26 cellular contexts compared by ENCODE assay signal in genomic region chr16:60645541-60645940, GRCh38.
"Had no signal": no experiment of that assay in that cellular context is flagged by ENCODE, and none has a peak within 500 bp of the region (broad histone marks: within the 10 kb centered on the region; RNA-seq: fewer than 3 reads in every experiment).

No MANE protein-coding gene starts in this region.

- H3K9me3 Mint-ChIP-seq: endodermal cell, nephron, neural progenitor cell had no signal

- H3K9me3 ChIP-seq: gastrocnemius medialis, right lobe of liver, thyroid gland had no signal

- H3K79me2 ChIP-seq: parathyroid adenoma had no signal

- H3K9ac ChIP-seq: neural progenitor cell, parathyroid adenoma had no signal

- H2AFZ ChIP-seq: neural progenitor cell, parathyroid adenoma had no signal

- H3K4me1 Mint-ChIP-seq: naive thymus-derived CD4-positive, alpha-beta T cell; nephron; neural progenitor cell; stimulated activated effector memory CD8-positive, alpha-beta T cell treated with anti-CD3 and anti-CD28 coated beads, Interleukin-12 subunit alpha, Interleukin-12 subunit beta, amount 100 ng/mL, for 72 hours had no signal

- H3K27ac ChIP-seq: epithelial cell of prostate, gastrocnemius medialis, left lung, neural progenitor cell, parathyroid adenoma, right lobe of liver, stomach, thyroid gland had no signal

- H3K27ac Mint-ChIP-seq: dendritic cell treated with granulocyte-macrophage colony-stimulating factor and Interleukin-4, amounts not matched to agents 40 ng/mL and 50 ng/mL, for 4 days; endodermal cell; nephron; neural progenitor cell; progenitor cell of endocrine pancreas; stimulated activated effector memory CD8-positive, alpha-beta T cell treated with anti-CD3 and anti-CD28 coated beads, Interleukin-12 subunit alpha, Interleukin-12 subunit beta, amount 100 ng/mL, for 72 hours had no signal

- ATAC-seq: esophagus mucosa; gastrocnemius medialis; left lung; naive thymus-derived CD4-positive, alpha-beta T cell; right lobe of liver; stimulated activated effector memory CD8-positive, alpha-beta T cell treated with anti-CD3 and anti-CD28 coated beads, Interleukin-12 subunit alpha, Interleukin-12 subunit beta, amount 100 ng/mL, for 72 hours had no signal

- H3K36me3 Mint-ChIP-seq: neural progenitor cell; stimulated activated effector memory CD8-positive, alpha-beta T cell treated with anti-CD3 and anti-CD28 coated beads, Interleukin-12 subunit alpha, Interleukin-12 subunit beta, amount 100 ng/mL, for 72 hours had no signal

- H3K27me3 ChIP-seq: gastrocnemius medialis, left lung, neural progenitor cell, right lobe of liver, stomach, thyroid gland had no signal

- H3K27me3 Mint-ChIP-seq: dendritic cell treated with granulocyte-macrophage colony-stimulating factor and Interleukin-4, amounts not matched to agents 40 ng/mL and 50 ng/mL, for 4 days; naive thymus-derived CD4-positive, alpha-beta T cell; progenitor cell of endocrine pancreas had no signal

- DNase-seq: effector CD8-positive, alpha-beta T cell; endodermal cell; foreskin fibroblast; gastrocnemius medialis; head of caudate nucleus; kidney; left lung; mesenchymal stem cell; midbrain; naive thymus-derived CD4-positive, alpha-beta T cell; right lobe of liver; small intestine; stimulated activated CD4-positive, alpha-beta T cell treated with anti-CD3 and anti-CD28 coated beads, Interleukin-1b, Interleukin-23, amount 100 ng/mL, for 48 hours; stimulated activated CD4-positive, alpha-beta T cell treated with anti-CD3 and anti-CD28 coated beads, Interleukin-4, amount 100 ng/mL, for 1 hour; stimulated activated naive CD4-positive, alpha-beta T cell treated with Interleukin-2 at 50 U/mL for 16 hours; stomach; thyroid gland; trophoblast cell had no signal

- H3K4me3 Mint-ChIP-seq: dendritic cell treated with granulocyte-macrophage colony-stimulating factor and Interleukin-4, amounts not matched to agents 40 ng/mL and 50 ng/mL, for 4 days; endodermal cell; naive thymus-derived CD4-positive, alpha-beta T cell; nephron; neural progenitor cell; stimulated activated effector memory CD8-positive, alpha-beta T cell treated with anti-CD3 and anti-CD28 coated beads, Interleukin-12 subunit alpha, Interleukin-12 subunit beta, amount 100 ng/mL, for 72 hours had no signal

- H3K4me1 ChIP-seq: gastrocnemius medialis, left lung, neural progenitor cell, parathyroid adenoma, right lobe of liver, stomach, thyroid gland had no signal

- H3K4me2 ChIP-seq: neural progenitor cell had no signal
